Comparison of ENCODE assay signal across 14 cellular contexts in the genomic region with DNA sequence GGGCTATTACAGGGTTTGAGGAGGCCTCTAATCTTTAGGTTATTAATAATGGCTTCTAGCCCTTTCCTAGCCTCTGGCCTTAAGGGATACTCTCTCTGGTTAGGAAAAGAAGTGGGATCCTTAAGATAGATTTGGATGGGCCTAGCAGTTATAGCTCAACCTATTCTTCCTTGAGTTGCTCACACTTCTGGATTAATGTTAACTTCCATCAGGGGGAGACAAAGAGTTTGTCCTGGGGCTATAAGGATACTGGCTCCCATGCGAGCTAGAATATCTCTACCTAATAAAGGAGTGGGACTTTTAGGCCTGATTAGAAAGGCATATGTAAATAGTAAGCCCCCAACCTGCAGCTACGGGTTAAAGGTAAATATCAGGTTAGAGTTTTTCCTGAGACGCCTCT. TPM values are rescaled to one million over a fixed set of nuclear protein-coding genes. Genes with fewer than 3 reads are reported as not detected.
DNase-seq lines count a peak whose midpoint lies in the region; ATAC-seq and TF ChIP-seq lines count a peak whose summit lies in the region.
"Had no signal": no experiment of that assay in that cellular context is flagged by ENCODE, and none has a peak within 500 bp of the region (broad histone marks: within the 10 kb centered on the region; RNA-seq: fewer than 3 reads in every experiment).

No MANE protein-coding gene starts in this region.

- DNase-seq in AG04450 (ENCODE audit: low read depth, low spot score) (no peak), HFF-Myc (ENCODE audit: extremely low read depth, low read depth) (no peak), RWPE1 (ENCODE audit: low spot score) (no peak), fibroblast of mammary gland (ENCODE audit: low read depth) (no peak), HK-2 (ENCODE audit: unreplicated experiment) (no peak), omental fat pad (ENCODE audit: low spot score) (no peak)
- DNase-seq in activated effector memory CD4-positive, alpha-beta T cell treated with Interleukin-2 at 50 U/mL for 16 hours = no peak
- DNase-seq in activated CD4-positive, alpha-beta T cell treated with anti-CD3 and anti-CD28 coated beads, Interleukin-2, amount 10 ng/mL, durations not matched to agents 7 days and 5 days = no peak
- DNase-seq: activated B cell treated with CpG ODN at 0.5 μM for 24 hours, NCI-H2081 treated with DMSO at 0.1 percent for 48 hours, occipital lobe, small intestine had no signal

- H3K9me3 ChIP-seq in AG04450 (ENCODE audit: control insufficient read depth, insufficient read depth, low read length) = no peaks in the 10 kb centered on the region

- TF ChIP-seq CTCF in AG04450 (IDR thresholded peaks at IDR 0.05; ENCODE audit: low read depth, low read length) (peak; percentile 34), HFF-Myc (IDR thresholded peaks at IDR 0.05; ENCODE audit: low read depth, low read length, missing control alignments) (peak; percentile 10), RWPE1 (conservative IDR thresholded peaks at IDR 0.05; ENCODE audit: low read depth) (0 out of 2 replicates have a peak, but pooled peaks have one; percentile 7), fibroblast of mammary gland (conservative IDR thresholded peaks at IDR 0.05; ENCODE audit: control insufficient read depth, insufficient read depth, low read depth, low read length) (peak; percentile 13), omental fat pad (IDR thresholded peaks at IDR 0.05) (no peak)

- H3K27ac ChIP-seq in AG04450 (ENCODE audit: low read depth, low read length) (no peak overlapping the region), RWPE1 (no peak overlapping the region)

- no peak overlapping the region for H3K4me3 ChIP-seq in AG04450 (ENCODE audit: low read depth, low read length)
- no peak overlapping the region for H3K4me3 ChIP-seq in HFF-Myc (replicated peaks; ENCODE audit: low read depth, low read length)
- no peak overlapping the region for H3K4me3 ChIP-seq in fibroblast of mammary gland (ENCODE audit: control insufficient read depth, low read depth, low read length)

- ATAC-seq in omental fat pad (ENCODE audit: low FRiP score) = no peak
- ATAC-seq: stimulated activated memory B cell treated with anti-CD40 and anti-IgM and Interleukin-4, amounts not matched to agents 10 μg/mL and 1 μg/mL and 100 μg/mL, for 72 hours had no signal

- H3K4me3 Mint-ChIP-seq in activated CD4-positive, alpha-beta T cell treated with anti-CD3 and anti-CD28 coated beads, Interleukin-2, amount 10 ng/mL, durations not matched to agents 7 days and 5 days = no peak overlapping the region
- H3K4me3 Mint-ChIP-seq: activated B cell treated with CpG ODN at 0.5 μM for 24 hours; stimulated activated memory B cell treated with anti-CD40 and anti-IgM and Interleukin-4, amounts not matched to agents 10 μg/mL and 1 μg/mL and 100 μg/mL, for 72 hours; type B pancreatic cell had no signal

- peaks cover 12% of the 10 kb centered on the region for H3K9me3 Mint-ChIP-seq in activated CD4-positive, alpha-beta T cell treated with anti-CD3 and anti-CD28 coated beads, Interleukin-2, amount 10 ng/mL, durations not matched to agents 7 days and 5 days

- no peak overlapping the region for H3K27ac Mint-ChIP-seq in activated CD4-positive, alpha-beta T cell treated with anti-CD3 and anti-CD28 coated beads, Interleukin-2, amount 10 ng/mL, durations not matched to agents 7 days and 5 days
- H3K27ac Mint-ChIP-seq: activated B cell treated with CpG ODN at 0.5 μM for 24 hours; stimulated activated memory B cell treated with anti-CD40 and anti-IgM and Interleukin-4, amounts not matched to agents 10 μg/mL and 1 μg/mL and 100 μg/mL, for 72 hours; type B pancreatic cell had no signal

- CTCF ChIA-PET in AG04450 (lab: Charles Lee) = interaction anchor here (0.6 to 2.1 kb wide), 7 partner anchors 10 to 942 kb away, joined by 3 to 7 read pairs (median 4); a partner anchor contains a TSS
- CTCF ChIA-PET in RWPE1 (lab: Yijun Ruan, JAX) = interaction anchor here (0.6 kb wide), 2 partner anchors 667 to 811 kb away, joined by 3 to 7 read pairs; no protein-coding TSS in a partner anchor
- CTCF ChIA-PET in activated CD4-positive, alpha-beta T cell treated with anti-CD3 and anti-CD28 coated beads, Interleukin-2, amount 10 ng/mL, durations not matched to agents 7 days and 5 days (lab: Charles Lee) = interaction anchor here (1.0 kb wide), 1 partner anchor 11 kb away, joined by 4 read pairs; no protein-coding TSS in a partner anchor

- no peaks in the 10 kb centered on the region for H3K36me3 Mint-ChIP-seq in activated CD4-positive, alpha-beta T cell treated with anti-CD3 and anti-CD28 coated beads, Interleukin-2, amount 10 ng/mL, durations not matched to agents 7 days and 5 days (ENCODE audit: low read depth)
- H3K36me3 Mint-ChIP-seq: stimulated activated memory B cell treated with anti-CD40 and anti-IgM and Interleukin-4, amounts not matched to agents 10 μg/mL and 1 μg/mL and 100 μg/mL, for 72 hours; type B pancreatic cell had no signal

- no peaks in the 10 kb centered on the region for H3K27me3 ChIP-seq in AG04450 (ENCODE audit: control insufficient read depth, insufficient read depth, low read length)

- POLR2A ChIA-PET in AG04450 (lab: Yijun Ruan, JAX) (no interaction called here), RWPE1 (lab: Yijun Ruan, JAX; ENCODE audit: low non-redundant PET) (interaction anchor here (0.6 kb wide), 1 partner anchor 8 kb away, joined by 3 read pairs; no protein-coding TSS in a partner anchor)
- POLR2A ChIA-PET in activated CD4-positive, alpha-beta T cell treated with anti-CD3 and anti-CD28 coated beads, Interleukin-2, amount 10 ng/mL, durations not matched to agents 7 days and 5 days (lab: Charles Lee) = no interaction called here

- no peaks in the 10 kb centered on the region for H3K4me1 Mint-ChIP-seq in activated CD4-positive, alpha-beta T cell treated with anti-CD3 and anti-CD28 coated beads, Interleukin-2, amount 10 ng/mL, durations not matched to agents 7 days and 5 days
- H3K4me1 Mint-ChIP-seq: activated B cell treated with CpG ODN at 0.5 μM for 24 hours; stimulated activated memory B cell treated with anti-CD40 and anti-IgM and Interleukin-4, amounts not matched to agents 10 μg/mL and 1 μg/mL and 100 μg/mL, for 72 hours had no signal

- no peaks in the 10 kb centered on the region for H3K27me3 Mint-ChIP-seq in activated CD4-positive, alpha-beta T cell treated with anti-CD3 and anti-CD28 coated beads, Interleukin-2, amount 10 ng/mL, durations not matched to agents 7 days and 5 days

RNA-seq across cellular contexts. Expression of a gene that starts 14.3 kb away (rescaled TPM):
- not detected in 2 replicates for polyA plus RNA-seq in AG04450 (2011; rRNA removed)
- polyA minus RNA-seq in AG04450 (2011; rRNA and poly(A)+ RNA removed) = not detected in 2 replicates
- total RNA-seq in omental fat pad = under 1 TPM in 1 of 4 donors, not detected in 3; 0.28 TPM
- under 1 TPM in 1 of 2 experiments, not detected in 1; 0.10 TPM for total RNA-seq in activated CD4-positive, alpha-beta T cell treated with anti-CD3 and anti-CD28 coated beads, Interleukin-2, amount 10 ng/mL, durations not matched to agents 7 days and 5 days

Comparison
In these comparisons a context has a peak if more than half of its experiments do, and no peak if none do; other contexts are left out.
1. CTCF ChIP-seq: peak in AG04450 (single experiment), HFF-Myc (single experiment), RWPE1 (single experiment) and fibroblast of mammary gland (single experiment); none in omental fat pad (0 of 3).